Comparison of ENCODE assay signal across 1 cellular context in genomic region chr16:67194257-67194656, GRCh38.
TF ChIP-seq lines count a peak whose summit lies in the region.

No MANE protein-coding gene starts in this region.

TF ChIP-seq in endothelial cell of umbilical vein, 7 proteins besides CTCF, POLR2A, EP300 and RAD21:
- TF ChIP-seq EZH2 (IDR thresholded peaks at IDR 0.05; ENCODE audit: borderline replicate concordance, low read depth, low read length, severe bottlenecking): no peak
- no peak for TF ChIP-seq FOS (IDR thresholded peaks at IDR 0.05; ENCODE audit: borderline replicate concordance, insufficient read depth, low read length)
- TF ChIP-seq POLR2AphosphoS5 (IDR thresholded peaks at IDR 0.05; ENCODE audit: insufficient read depth, low read depth, low read length): no peak
- TF ChIP-seq, protein P1, sequence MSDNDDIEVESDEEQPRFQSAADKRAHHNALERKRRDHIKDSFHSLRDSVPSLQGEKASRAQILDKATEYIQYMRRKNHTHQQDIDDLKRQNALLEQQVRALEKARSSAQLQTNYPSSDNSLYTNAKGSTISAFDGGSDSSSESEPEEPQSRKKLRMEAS (IDR thresholded peaks at IDR 0.05; ENCODE audit: insufficient read depth, insufficient read length): no peak
- no peak for TF ChIP-seq GATA2 (IDR thresholded peaks at IDR 0.05; ENCODE audit: insufficient read depth, insufficient read length, low read depth, low read length)
- no peak for TF ChIP-seq MYC (IDR thresholded peaks at IDR 0.05; ENCODE audit: low read depth, low read length)
- TF ChIP-seq JUN (IDR thresholded peaks at IDR 0.05; ENCODE audit: borderline replicate concordance, insufficient read depth, insufficient read length, low read depth): no peak
